8 cellular contexts compared by ENCODE assay signal in the genomic region with DNA sequence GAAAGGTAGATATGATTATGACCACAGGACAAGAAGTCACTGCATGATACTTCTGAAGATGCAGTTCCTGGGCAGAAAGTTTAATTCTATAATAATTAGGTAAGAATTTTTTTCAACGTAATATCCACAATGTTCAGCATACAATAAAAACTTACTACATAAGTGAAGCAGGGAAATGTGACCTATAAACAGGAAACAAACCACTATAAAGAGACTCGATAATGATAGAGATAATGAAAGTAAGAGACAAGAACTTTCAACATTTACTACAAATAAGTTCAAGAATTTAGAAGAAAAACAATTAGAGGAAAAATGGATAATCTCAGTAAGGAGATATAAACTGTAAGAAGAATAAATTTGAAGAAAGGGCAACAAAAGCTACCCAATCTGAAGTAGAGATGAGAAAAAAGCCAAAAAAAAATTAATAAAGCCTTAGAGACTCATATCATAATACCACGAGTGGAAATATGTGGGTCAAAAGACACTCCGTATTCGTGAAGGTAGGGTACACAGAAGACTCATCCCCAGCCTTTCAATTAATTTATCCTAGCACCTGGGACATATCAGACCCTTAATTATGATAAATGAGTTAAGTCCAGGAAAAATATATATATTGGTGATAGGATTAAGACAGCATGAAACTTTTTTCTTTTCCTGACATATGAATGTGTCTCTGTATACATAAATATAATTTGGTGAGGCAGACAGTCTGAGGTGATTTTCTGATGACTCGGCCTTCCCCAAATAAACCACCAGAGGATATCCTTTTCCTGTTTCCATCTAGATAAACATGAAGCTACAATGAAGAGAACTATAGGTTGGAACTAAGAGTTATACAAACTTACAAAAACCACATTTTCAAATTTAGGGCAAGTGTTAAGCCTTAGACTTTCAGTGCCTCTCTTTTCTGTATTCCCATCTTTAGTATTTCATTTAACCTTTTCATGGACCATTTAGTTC.
DNase-seq lines count a peak whose midpoint lies in the region; ATAC-seq and TF ChIP-seq lines count a peak whose summit lies in the region.

No MANE protein-coding gene starts in this region.

- peak; percentile 36 for TF ChIP-seq CTCF in AG04450 (IDR thresholded peaks at IDR 0.05; ENCODE audit: low read depth, low read length)
- peak; percentile 17; the same call in 1 of the 2 replicates for TF ChIP-seq CTCF in SK-N-SH (IDR thresholded peaks at IDR 0.05)
- TF ChIP-seq CTCF in fibroblast of villous mesenchyme (IDR thresholded peaks at IDR 0.05; ENCODE audit: insufficient read depth, low read depth, low read length) = no peak

- H3K4me3 ChIP-seq in AG04450 (ENCODE audit: low read depth, low read length) = no peak overlapping the region
- H3K4me3 ChIP-seq in SK-N-SH (ENCODE audit: low read depth in 2 of 2, low read length in 1 of 2) = no peak overlapping the region
- no peak overlapping the region for H3K4me3 ChIP-seq in fibroblast of villous mesenchyme (ENCODE audit: low read depth, low read length)

- H3K27me3 ChIP-seq in AG04450 (ENCODE audit: control insufficient read depth, insufficient read depth, low read length) (no peaks in the 10 kb centered on the region), SK-N-SH (ENCODE audit: insufficient read depth) (no peaks in the 10 kb centered on the region)

- WGBS in SK-N-SH (ENCODE audit: low lambda C conversion rate) = 88% methylated on average over 6 of the region's 6 CpGs

- DNase-seq in AG04450 (ENCODE audit: low read depth, low spot score) (no peak), SK-N-SH (no peak), fibroblast of villous mesenchyme (ENCODE audit: low read depth) (peak; percentile 23), C1 segment of cervical spinal cord (lab: John Stamatoyannopoulos, UW) (no peak), NCI-H2081 (lab: John Stamatoyannopoulos, UW) (no peak), NCI-H1694 treated with DMSO at 0.1 percent for 48 hours (lab: John Stamatoyannopoulos, UW) (no peak)

- H2AFZ ChIP-seq in SK-N-SH (ENCODE audit: low read depth) = no peak overlapping the region

- H3K27ac ChIP-seq in AG04450 (ENCODE audit: low read depth, low read length) (no peak overlapping the region), SK-N-SH (ENCODE audit: low read depth in 2 of 2, low read length in 1 of 2) (peak overlapping the region in 1 of 2 experiments; percentile 57; a peak in 2 of 4 replicates)

- H3F3A ChIP-seq in SK-N-SH (replicated peaks; ENCODE audit: insufficient read depth) = peaks cover 18% of the 10 kb centered on the region

- CTCF ChIA-PET in AG04450 (lab: Charles Lee) (interaction anchor here (1.1 kb wide), 1 partner anchor 15 kb away, joined by 3 read pairs; no protein-coding TSS in a partner anchor), SK-N-SH (lab: Yijun Ruan, JAX) (no interaction called here)

- H3K9me2 ChIP-seq in SK-N-SH = no peaks in the 10 kb centered on the region

- H3K9ac ChIP-seq in SK-N-SH = no peak overlapping the region

- H3K9me3 ChIP-seq in AG04450 (ENCODE audit: control insufficient read depth, insufficient read depth, low read length) = no peaks in the 10 kb centered on the region
- no peaks in the 10 kb centered on the region for H3K9me3 ChIP-seq in SK-N-SH

- H4K20me1 ChIP-seq in SK-N-SH (ENCODE audit: insufficient read depth) = no peaks in the 10 kb centered on the region

- ATAC-seq in GM19452 (IDR thresholded peaks at IDR 0.05; ENCODE audit: unreplicated experiment) = peak; percentile 62
- ATAC-seq in GM18519 (IDR thresholded peaks at IDR 0.05; ENCODE audit: low FRiP score, unreplicated experiment) = no peak

- no peak for TF ChIP-seq EP300 in SK-N-SH (IDR thresholded peaks at IDR 0.05; ENCODE audit: borderline replicate concordance in 1 of 2, low read depth in 1 of 2, low read length in 1 of 2)

- H3K4me1 ChIP-seq in SK-N-SH (ENCODE audit: control insufficient read depth in 1 of 2, insufficient read depth in 2 of 2, low read depth in 1 of 2, low read length in 1 of 2) = peaks cover 0 to 12% of the 10 kb centered on the region in 2 experiments; a peak in 1 of 4 replicates

- no peak for TF ChIP-seq RAD21 in SK-N-SH (IDR thresholded peaks at IDR 0.05; ENCODE audit: low read length)

- POLR2A ChIA-PET in AG04450 (lab: Yijun Ruan, JAX) (no interaction called here), SK-N-SH (lab: Yijun Ruan, JAX) (no interaction called here)

- H3K36me3 ChIP-seq in SK-N-SH (replicated peaks in 1 of 2; ENCODE audit: control insufficient read depth in 1 of 2, insufficient read depth in 2 of 2, low read length in 1 of 2) = peaks cover 8 to 10% of the 10 kb centered on the region in 2 experiments

- no peak overlapping the region for H3K4me2 ChIP-seq in SK-N-SH

- no peaks in the 10 kb centered on the region for H3K79me2 ChIP-seq in SK-N-SH (ENCODE audit: insufficient read depth)

TF ChIP-seq in SK-N-SH, 30 proteins besides CTCF, POLR2A, EP300 and RAD21:
- TF ChIP-seq, protein P1, sequence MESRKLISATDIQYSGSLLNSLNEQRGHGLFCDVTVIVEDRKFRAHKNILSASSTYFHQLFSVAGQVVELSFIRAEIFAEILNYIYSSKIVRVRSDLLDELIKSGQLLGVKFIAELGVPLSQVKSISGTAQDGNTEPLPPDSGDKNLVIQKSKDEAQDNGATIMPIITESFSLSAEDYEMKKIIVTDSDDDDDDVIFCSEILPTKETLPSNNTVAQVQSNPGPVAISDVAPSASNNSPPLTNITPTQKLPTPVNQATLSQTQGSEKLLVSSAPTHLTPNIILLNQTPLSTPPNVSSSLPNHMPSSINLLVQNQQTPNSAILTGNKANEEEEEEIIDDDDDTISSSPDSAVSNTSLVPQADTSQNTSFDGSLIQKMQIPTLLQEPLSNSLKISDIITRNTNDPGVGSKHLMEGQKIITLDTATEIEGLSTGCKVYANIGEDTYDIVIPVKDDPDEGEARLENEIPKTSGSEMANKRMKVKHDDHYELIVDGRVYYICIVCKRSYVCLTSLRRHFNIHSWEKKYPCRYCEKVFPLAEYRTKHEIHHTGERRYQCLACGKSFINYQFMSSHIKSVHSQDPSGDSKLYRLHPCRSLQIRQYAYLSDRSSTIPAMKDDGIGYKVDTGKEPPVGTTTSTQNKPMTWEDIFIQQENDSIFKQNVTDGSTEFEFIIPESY (IDR thresholded peaks at IDR 0.05; ENCODE audit: borderline replicate concordance, low read depth) = no peak
- TF ChIP-seq, protein P2, sequence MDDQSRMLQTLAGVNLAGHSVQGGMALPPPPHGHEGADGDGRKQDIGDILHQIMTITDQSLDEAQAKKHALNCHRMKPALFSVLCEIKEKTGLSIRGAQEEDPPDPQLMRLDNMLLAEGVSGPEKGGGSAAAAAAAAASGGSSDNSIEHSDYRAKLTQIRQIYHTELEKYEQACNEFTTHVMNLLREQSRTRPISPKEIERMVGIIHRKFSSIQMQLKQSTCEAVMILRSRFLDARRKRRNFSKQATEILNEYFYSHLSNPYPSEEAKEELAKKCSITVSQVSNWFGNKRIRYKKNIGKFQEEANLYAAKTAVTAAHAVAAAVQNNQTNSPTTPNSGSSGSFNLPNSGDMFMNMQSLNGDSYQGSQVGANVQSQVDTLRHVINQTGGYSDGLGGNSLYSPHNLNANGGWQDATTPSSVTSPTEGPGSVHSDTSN (IDR thresholded peaks at IDR 0.05) = peak; percentile 10; the same call in 1 of the 2 replicates
- 0 out of 2 replicates have a peak, but pooled peaks have one; percentile 7 for TF ChIP-seq FOSL2 (IDR thresholded peaks at IDR 0.05; ENCODE audit: borderline replicate concordance, low read depth)
TF ChIP-seq in SK-N-SH: peak in this region for 2.
